ENCODE assay signal across 1 cellular context in the genomic region with DNA sequence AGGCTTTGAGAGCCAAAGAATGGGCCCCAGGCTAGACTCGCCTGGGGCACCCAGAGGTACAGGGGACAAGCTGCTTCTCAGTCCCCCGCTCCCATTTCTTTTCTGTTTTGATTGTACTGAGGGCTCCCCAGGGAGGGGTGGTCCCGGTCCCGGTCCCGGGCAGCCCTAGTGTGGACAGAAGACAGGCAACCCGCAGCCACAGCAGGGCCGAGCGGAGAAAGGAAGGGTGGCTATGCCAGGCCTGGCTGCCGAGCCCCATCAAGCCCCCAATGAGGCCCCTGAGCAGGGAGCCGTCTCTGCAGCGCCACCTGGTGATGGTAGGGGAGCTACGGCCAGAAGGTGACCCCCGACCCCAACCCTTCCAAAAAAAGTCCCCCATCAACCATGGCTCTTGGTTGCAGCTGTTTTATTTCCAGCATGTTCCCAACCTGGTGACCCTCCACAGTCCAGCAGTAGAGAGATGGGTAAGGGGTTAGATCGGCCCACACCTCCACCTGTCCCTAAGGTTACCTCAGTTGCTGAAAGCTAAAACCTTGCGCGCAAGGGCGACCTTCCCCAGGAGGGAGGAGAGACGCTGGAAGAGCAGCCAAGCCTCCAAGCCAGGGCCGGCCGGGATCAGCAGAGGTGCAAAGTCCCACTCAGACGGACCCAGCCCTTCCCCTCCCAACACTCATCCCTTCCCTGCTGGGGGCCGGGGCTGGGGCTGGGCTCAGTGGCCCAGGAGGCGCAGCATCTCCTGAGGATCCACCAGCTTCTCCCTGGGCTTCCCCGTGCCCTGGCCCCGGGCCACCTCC.
TF ChIP-seq lines count a peak whose summit lies in the region.

No MANE protein-coding gene starts in this region.

TF ChIP-seq in HepG2, 621 proteins besides CTCF, POLR2A, EP300 and RAD21 (continued from another document and continues in another):
- 0 out of 2 replicates have a peak, but pooled peaks have one; percentile 41 for TF ChIP-seq PATZ1 (CRISPR knock-in tag; IDR thresholded peaks at IDR 0.05)
- TF ChIP-seq, protein P1, sequence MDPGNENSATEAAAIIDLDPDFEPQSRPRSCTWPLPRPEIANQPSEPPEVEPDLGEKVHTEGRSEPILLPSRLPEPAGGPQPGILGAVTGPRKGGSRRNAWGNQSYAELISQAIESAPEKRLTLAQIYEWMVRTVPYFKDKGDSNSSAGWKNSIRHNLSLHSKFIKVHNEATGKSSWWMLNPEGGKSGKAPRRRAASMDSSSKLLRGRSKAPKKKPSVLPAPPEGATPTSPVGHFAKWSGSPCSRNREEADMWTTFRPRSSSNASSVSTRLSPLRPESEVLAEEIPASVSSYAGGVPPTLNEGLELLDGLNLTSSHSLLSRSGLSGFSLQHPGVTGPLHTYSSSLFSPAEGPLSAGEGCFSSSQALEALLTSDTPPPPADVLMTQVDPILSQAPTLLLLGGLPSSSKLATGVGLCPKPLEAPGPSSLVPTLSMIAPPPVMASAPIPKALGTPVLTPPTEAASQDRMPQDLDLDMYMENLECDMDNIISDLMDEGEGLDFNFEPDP (CRISPR knock-in tag; conservative IDR thresholded peaks at IDR 0.05), result no peak
- no peak for TF ChIP-seq MIER2 (CRISPR knock-in tag; IDR thresholded peaks at IDR 0.05)
- no peak for TF ChIP-seq ZNF570 (CRISPR knock-in tag; IDR thresholded peaks at IDR 0.05; ENCODE audit: borderline replicate concordance)
- no peak for TF ChIP-seq ZSCAN20 (CRISPR knock-in tag; IDR thresholded peaks at IDR 0.05; ENCODE audit: borderline replicate concordance)
- TF ChIP-seq RFXAP (CRISPR knock-in tag; IDR thresholded peaks at IDR 0.05; ENCODE audit: borderline replicate concordance), result no peak
- no peak; the same call in 1 of the 2 replicates for TF ChIP-seq ZNF616 (CRISPR knock-in tag; IDR thresholded peaks at IDR 0.05; ENCODE audit: low read depth)
- peak; percentile 68 for TF ChIP-seq NR2F6 (IDR thresholded peaks at IDR 0.05)
- TF ChIP-seq NR2F6 (CRISPR knock-in tag; IDR thresholded peaks at IDR 0.05), result peak; percentile 70; the same call in 1 of the 2 replicates
- no peak for TF ChIP-seq ZFP37 (CRISPR knock-in tag; IDR thresholded peaks at IDR 0.05; ENCODE audit: borderline replicate concordance)
- 0 out of 2 replicates have a peak, but pooled peaks have one; percentile 12 for TF ChIP-seq PHF21A (CRISPR knock-in tag; IDR thresholded peaks at IDR 0.05)
- TF ChIP-seq U2AF1 (optimal IDR thresholded peaks at IDR 0.05; ENCODE audit: low read depth, low read length), result peak; percentile 57
- TF ChIP-seq ZBTB37 (CRISPR knock-in tag; IDR thresholded peaks at IDR 0.05), result no peak
- TF ChIP-seq KDM1A (CRISPR knock-in tag; IDR thresholded peaks at IDR 0.05), result no peak
- no peak for TF ChIP-seq ZZZ3 (CRISPR knock-in tag; IDR thresholded peaks at IDR 0.05; ENCODE audit: borderline replicate concordance)
- TF ChIP-seq, protein P2, sequence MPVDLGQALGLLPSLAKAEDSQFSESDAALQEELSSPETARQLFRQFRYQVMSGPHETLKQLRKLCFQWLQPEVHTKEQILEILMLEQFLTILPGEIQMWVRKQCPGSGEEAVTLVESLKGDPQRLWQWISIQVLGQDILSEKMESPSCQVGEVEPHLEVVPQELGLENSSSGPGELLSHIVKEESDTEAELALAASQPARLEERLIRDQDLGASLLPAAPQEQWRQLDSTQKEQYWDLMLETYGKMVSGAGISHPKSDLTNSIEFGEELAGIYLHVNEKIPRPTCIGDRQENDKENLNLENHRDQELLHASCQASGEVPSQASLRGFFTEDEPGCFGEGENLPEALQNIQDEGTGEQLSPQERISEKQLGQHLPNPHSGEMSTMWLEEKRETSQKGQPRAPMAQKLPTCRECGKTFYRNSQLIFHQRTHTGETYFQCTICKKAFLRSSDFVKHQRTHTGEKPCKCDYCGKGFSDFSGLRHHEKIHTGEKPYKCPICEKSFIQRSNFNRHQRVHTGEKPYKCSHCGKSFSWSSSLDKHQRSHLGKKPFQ (CRISPR knock-in tag; IDR thresholded peaks at IDR 0.05; ENCODE audit: insufficient replicate concordance), result no peak
- no peak for TF ChIP-seq CBX1 (IDR thresholded peaks at IDR 0.05; ENCODE audit: low read depth)
- no peak for TF ChIP-seq RFX3 (CRISPR knock-in tag; IDR thresholded peaks at IDR 0.05)
- TF ChIP-seq SSRP1 (CRISPR knock-in tag; IDR thresholded peaks at IDR 0.05), result no peak
- 0 out of 2 replicates have a peak, but pooled peaks have one; percentile 49 for TF ChIP-seq TARDBP (CRISPR knock-in tag; IDR thresholded peaks at IDR 0.05)
- no peak for TF ChIP-seq ZNF563 (CRISPR knock-in tag; IDR thresholded peaks at IDR 0.05)
- no peak; the same call in 1 of the 2 replicates for TF ChIP-seq ZBTB7B (CRISPR knock-in tag; IDR thresholded peaks at IDR 0.05)
- TF ChIP-seq CERS6 (CRISPR knock-in tag; IDR thresholded peaks at IDR 0.05), result no peak
- 0 out of 2 replicates have a peak, but pooled peaks have one; percentile 11 for TF ChIP-seq MED1 (CRISPR knock-in tag; IDR thresholded peaks at IDR 0.05)
- no peak for TF ChIP-seq NFAT5 (CRISPR knock-in tag; IDR thresholded peaks at IDR 0.05)
- no peak for TF ChIP-seq JARID2 (CRISPR knock-in tag; IDR thresholded peaks at IDR 0.05; ENCODE audit: insufficient replicate concordance)
- TF ChIP-seq ZNF646 (CRISPR knock-in tag; IDR thresholded peaks at IDR 0.05), result no peak
- no peak for TF ChIP-seq CHD2 (IDR thresholded peaks at IDR 0.05; ENCODE audit: low read depth, low read length)
- TF ChIP-seq TSC22D2 (CRISPR knock-in tag; IDR thresholded peaks at IDR 0.05; ENCODE audit: borderline replicate concordance), result no peak
- TF ChIP-seq NCOA2 (CRISPR knock-in tag; IDR thresholded peaks at IDR 0.05), result no peak
- 0 out of 2 replicates have a peak, but pooled peaks have one; percentile 11 for TF ChIP-seq MEIS2 (CRISPR knock-in tag; IDR thresholded peaks at IDR 0.05)
